1 cellular context compared by ENCODE assay signal in genomic region chr19:54333586-54334298, GRCh38.
TF ChIP-seq lines count a peak whose summit lies in the region.

No MANE protein-coding gene starts in this region.

TF ChIP-seq in GM12878, 131 proteins besides CTCF, POLR2A, EP300 and RAD21:
- TF ChIP-seq ZNF24 (IDR thresholded peaks at IDR 0.05) (no peak), EED (IDR thresholded peaks at IDR 0.05; ENCODE audit: low read depth) (peak; percentile 42; the same call in 1 of the 2 replicates), HCFC1 (IDR thresholded peaks at IDR 0.05; ENCODE audit: low read length) (no peak), CREM (IDR thresholded peaks at IDR 0.05; ENCODE audit: low read depth) (0 out of 2 replicates have a peak, but pooled peaks have one; percentile 31), JUNB (IDR thresholded peaks at IDR 0.05) (peak; percentile 60), TARDBP (IDR thresholded peaks at IDR 0.05; ENCODE audit: borderline replicate concordance) (no peak), MEF2B (IDR thresholded peaks at IDR 0.05; ENCODE audit: partially characterized antibody, poor library complexity, severe bottlenecking) (peak; percentile 20)
